15 cellular contexts compared by ENCODE assay signal in the genomic region with DNA sequence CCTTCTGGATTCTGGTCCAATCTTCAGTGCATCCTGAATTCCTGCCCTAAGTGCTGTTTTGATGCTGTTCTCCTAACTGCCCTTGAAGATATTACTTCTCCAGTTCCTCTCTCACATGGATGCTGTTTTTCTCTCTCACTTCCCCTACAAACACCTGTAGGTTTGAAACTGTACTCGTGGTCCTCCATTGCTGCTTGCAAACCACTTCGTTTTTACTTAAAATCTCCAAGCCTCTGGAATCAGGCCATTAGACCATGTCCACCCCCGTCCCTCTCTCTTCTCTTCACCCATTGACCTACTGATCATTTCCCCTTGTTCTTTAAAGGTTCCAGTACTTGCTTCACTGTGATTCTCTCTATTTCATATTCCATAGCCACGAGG.
DNase-seq lines count a peak whose midpoint lies in the region; ATAC-seq, FAIRE-seq and TF ChIP-seq lines count a peak whose summit lies in the region.
"Had no signal": no experiment of that assay in that cellular context is flagged by ENCODE, and none has a peak within 500 bp of the region (broad histone marks: within the 10 kb centered on the region; RNA-seq: fewer than 3 reads in every experiment).

No MANE protein-coding gene starts in this region.

- no peaks in the 10 kb centered on the region; the same call in 1 of the 3 replicates for H3K9me3 ChIP-seq in GM12878 (replicated peaks; ENCODE audit: control insufficient read depth, insufficient read depth, low read length)
- H3K9me3 ChIP-seq: vagina had no signal

- H3K27me3 ChIP-seq in GM12878 (replicated peaks in 1 of 2; ENCODE audit: control insufficient read depth in 2 of 2, insufficient read depth in 2 of 2, low read length in 1 of 2) = no peaks in the 10 kb centered on the region
- H3K27me3 ChIP-seq: vagina had no signal

- peaks cover 44% of the 10 kb centered on the region for H3K4me1 ChIP-seq in GM12878 (ENCODE audit: control insufficient read depth, insufficient read depth, low read length)
- H3K4me1 ChIP-seq: vagina had no signal

- RAD21 ChIA-PET in GM12878 (lab: Charles Lee; ENCODE audit: unreplicated experiment) = no interaction called here

- no peak for FAIRE-seq in GM12878 (lab: Jason Lieb, UNC)
- FAIRE-seq: A204.1, H1, islet of Langerhans, K562 had no signal

- no peak for TF ChIP-seq RAD21 in GM12878 (IDR thresholded peaks at IDR 0.05; ENCODE audit: insufficient read depth, low read depth, low read length)

- no peak overlapping the region for H2AFZ ChIP-seq in GM12878 (ENCODE audit: control insufficient read depth, low read depth, low read length)

- no peak for DNase-seq in activated CD4-positive, alpha-beta T cell treated with anti-CD3 and anti-CD28 coated beads, Interleukin-2, amount 10 ng/mL, durations not matched to agents 7 days and 5 days
- no peak for DNase-seq in activated CD4-positive, alpha-beta T cell treated with anti-CD3 and anti-CD28 coated beads, Interleukin-2, amount 10 ng/mL, durations not matched to agents 24 days and 14 days
- DNase-seq in GM12878 (ENCODE audit: low read depth, low spot score) = no peak
- DNase-seq in NCI-H510A (lab: John Stamatoyannopoulos, UW) = no peak
- DNase-seq in GM10266 (ENCODE audit: extremely low spot score) = no peak
- DNase-seq in G401 (ENCODE audit: low spot score) = no peak
- DNase-seq: activated gamma-delta T cell, cerebellar nuclear complex had no signal

- no peaks in the 10 kb centered on the region for H3K36me3 ChIP-seq in GM12878 (ENCODE audit: control insufficient read depth in 2 of 2, insufficient read depth in 2 of 2, low read length in 1 of 2)
- H3K36me3 ChIP-seq: vagina had no signal

- peak overlapping the region; percentile 92 for H3K4me2 ChIP-seq in GM12878 (ENCODE audit: control insufficient read depth, insufficient read depth)

- POLR2A ChIA-PET in activated CD4-positive, alpha-beta T cell treated with anti-CD3 and anti-CD28 coated beads, Interleukin-2, amount 10 ng/mL, durations not matched to agents 7 days and 5 days (lab: Charles Lee) = no interaction called here
- POLR2A ChIA-PET in GM12878 (lab: Charles Lee) = no interaction called here

- intact Hi-C loops in activated CD4-positive, alpha-beta T cell treated with anti-CD3 and anti-CD28 coated beads, Interleukin-2, amount 10 ng/mL, durations not matched to agents 24 days and 14 days (cut with micrococcal nuclease) = no loop called here
- intact Hi-C loops in GM12878 (cut with micrococcal nuclease; ENCODE audit: unreplicated experiment) = loop anchor here (1.0 to 5.0 kb wide), 2 partner anchors 44 to 466 kb away; no protein-coding TSS in a partner anchor

- TF ChIP-seq CTCF in GM12878 (IDR thresholded peaks at IDR 0.05 in 2 of 3, conservative IDR thresholded peaks at IDR 0.05 in 1 of 3; ENCODE audit: control insufficient read depth in 2 of 3, extremely low read depth in 1 of 3, insufficient read depth in 1 of 3, low read depth in 3 of 3, low read length in 3 of 3) (no peak), GM10266 (IDR thresholded peaks at IDR 0.05; ENCODE audit: control insufficient read depth, insufficient read depth, low read depth, missing control alignments) (no peak)

- peak overlapping the region; percentile 91 for H3K27ac ChIP-seq in GM12878 (ENCODE audit: control insufficient read depth, insufficient read depth)
- H3K27ac ChIP-seq: vagina had no signal

- ATAC-seq in GM21619 (IDR thresholded peaks at IDR 0.05; ENCODE audit: unreplicated experiment) (peak; percentile 43), HG03103 (IDR thresholded peaks at IDR 0.05; ENCODE audit: low read depth, unreplicated experiment) (peak; percentile 38), GM12878 (peak; percentile 63)
- ATAC-seq: K562 had no signal

- TF ChIP-seq EP300 in GM12878 (IDR thresholded peaks at IDR 0.05; ENCODE audit: borderline replicate concordance in 1 of 2, control insufficient read depth in 1 of 2, low read depth in 2 of 2, low read length in 2 of 2) = no peak

- WGBS in GM12878 (ENCODE audit: insufficient coverage, insufficient replicate concordance, low lambda C conversion rate, missing lambda C conversion rate) = 0% methylated on average over 4 of the region's 4 CpGs

- H3K4me3 Mint-ChIP-seq in activated CD4-positive, alpha-beta T cell treated with anti-CD3 and anti-CD28 coated beads, Interleukin-2, amount 10 ng/mL, durations not matched to agents 7 days and 5 days = no peak overlapping the region
- H3K4me3 Mint-ChIP-seq in activated CD4-positive, alpha-beta T cell treated with anti-CD3 and anti-CD28 coated beads, Interleukin-2, amount 10 ng/mL, durations not matched to agents 24 days and 14 days = no peak overlapping the region

- H3K27me3 Mint-ChIP-seq in activated CD4-positive, alpha-beta T cell treated with anti-CD3 and anti-CD28 coated beads, Interleukin-2, amount 10 ng/mL, durations not matched to agents 7 days and 5 days = no peaks in the 10 kb centered on the region
- H3K27me3 Mint-ChIP-seq in activated CD4-positive, alpha-beta T cell treated with anti-CD3 and anti-CD28 coated beads, Interleukin-2, amount 10 ng/mL, durations not matched to agents 24 days and 14 days = no peaks in the 10 kb centered on the region

- no peaks in the 10 kb centered on the region for H4K20me1 ChIP-seq in GM12878 (ENCODE audit: control insufficient read depth, insufficient read depth)

- no TSS peak for BruUV-seq in GM12878 (replicated peaks; lab: Mats Ljungman, UMichigan)

- peaks cover 13% of the 10 kb centered on the region for H3K4me1 Mint-ChIP-seq in activated CD4-positive, alpha-beta T cell treated with anti-CD3 and anti-CD28 coated beads, Interleukin-2, amount 10 ng/mL, durations not matched to agents 7 days and 5 days
- H3K4me1 Mint-ChIP-seq in activated CD4-positive, alpha-beta T cell treated with anti-CD3 and anti-CD28 coated beads, Interleukin-2, amount 10 ng/mL, durations not matched to agents 24 days and 14 days = peaks cover 2% of the 10 kb centered on the region

- H3K79me2 ChIP-seq in GM12878 (ENCODE audit: control insufficient read depth, insufficient read depth, low read length) = no peaks in the 10 kb centered on the region

- no peak for TF ChIP-seq POLR2A in GM12878 (IDR thresholded peaks at IDR 0.05; ENCODE audit: low read depth, low read length)

- H3K27ac Mint-ChIP-seq in activated CD4-positive, alpha-beta T cell treated with anti-CD3 and anti-CD28 coated beads, Interleukin-2, amount 10 ng/mL, durations not matched to agents 7 days and 5 days = peak overlapping the region; percentile 83
- no peak overlapping the region for H3K27ac Mint-ChIP-seq in activated CD4-positive, alpha-beta T cell treated with anti-CD3 and anti-CD28 coated beads, Interleukin-2, amount 10 ng/mL, durations not matched to agents 24 days and 14 days

- peak overlapping the region; percentile 51 for H3K4me3 ChIP-seq in GM12878
- H3K4me3 ChIP-seq: K562, vagina had no signal

- peak overlapping the region; percentile 0; the same call in 1 of the 2 replicates for H3K9ac ChIP-seq in GM12878 (ENCODE audit: control insufficient read depth, insufficient read depth, low read length)

- CTCF ChIA-PET in activated CD4-positive, alpha-beta T cell treated with anti-CD3 and anti-CD28 coated beads, Interleukin-2, amount 10 ng/mL, durations not matched to agents 7 days and 5 days (lab: Charles Lee) = no interaction called here
- CTCF ChIA-PET in GM12878 (lab: Yijun Ruan, JAX) = interaction anchor here (1.3 kb wide), 1 partner anchor 47 kb away, joined by 4 read pairs; no protein-coding TSS in a partner anchor

- H3K36me3 Mint-ChIP-seq in activated CD4-positive, alpha-beta T cell treated with anti-CD3 and anti-CD28 coated beads, Interleukin-2, amount 10 ng/mL, durations not matched to agents 7 days and 5 days (ENCODE audit: low read depth) = no peaks in the 10 kb centered on the region
- no peaks in the 10 kb centered on the region for H3K36me3 Mint-ChIP-seq in activated CD4-positive, alpha-beta T cell treated with anti-CD3 and anti-CD28 coated beads, Interleukin-2, amount 10 ng/mL, durations not matched to agents 24 days and 14 days (ENCODE audit: low read depth)

- peaks cover 8% of the 10 kb centered on the region for H3K9me3 Mint-ChIP-seq in activated CD4-positive, alpha-beta T cell treated with anti-CD3 and anti-CD28 coated beads, Interleukin-2, amount 10 ng/mL, durations not matched to agents 7 days and 5 days
- no peaks in the 10 kb centered on the region for H3K9me3 Mint-ChIP-seq in activated CD4-positive, alpha-beta T cell treated with anti-CD3 and anti-CD28 coated beads, Interleukin-2, amount 10 ng/mL, durations not matched to agents 24 days and 14 days

- in situ Hi-C loops in GM12878 (cut with MboI) (loop anchor here (10.0 kb wide), 1 partner anchor 474 kb away; no protein-coding TSS in a partner anchor), G401 (cut with HindIII; ENCODE audit: low sequenced_read_pairs) (no loop called here)

- SMC1A ChIA-PET in GM12878 (lab: Charles Lee; ENCODE audit: uncharacterized antibody, unreplicated experiment) = interaction anchor here (1.0 to 1.2 kb wide), 2 partner anchors 8 to 466 kb away, joined by 3 to 4 read pairs; no protein-coding TSS in a partner anchor

TF ChIP-seq in GM12878, 131 proteins besides CTCF, POLR2A, EP300 and RAD21 (continues in another document):
- TF ChIP-seq POLR2AphosphoS5 (IDR thresholded peaks at IDR 0.05; ENCODE audit: low read length) (no peak), ZNF207 (IDR thresholded peaks at IDR 0.05; ENCODE audit: borderline replicate concordance) (no peak), MXI1 (IDR thresholded peaks at IDR 0.05; ENCODE audit: low read depth, low read length) (no peak), TBL1XR1 (IDR thresholded peaks at IDR 0.05; ENCODE audit: low read depth, low read length) (no peak), SRF (IDR thresholded peaks at IDR 0.05; ENCODE audit: low read depth in 2 of 2, low read length in 2 of 2) (no peak), MEF2A (IDR thresholded peaks at IDR 0.05; ENCODE audit: insufficient read depth, low read depth, low read length) (peak; percentile 44; the same call in 1 of the 2 replicates), ATF2 (IDR thresholded peaks at IDR 0.05; ENCODE audit: low read length) (peak; percentile 37; the same call in 1 of the 2 replicates), TARDBP (IDR thresholded peaks at IDR 0.05; ENCODE audit: borderline replicate concordance) (no peak), BCL11A (IDR thresholded peaks at IDR 0.05; ENCODE audit: low read depth, low read length) (no peak), ZNF622 (IDR thresholded peaks at IDR 0.05) (no peak), YY1 (IDR thresholded peaks at IDR 0.05; ENCODE audit: low read depth, low read length) (0 out of 2 replicates have a peak, but pooled peaks have one; percentile 59)
